9 cellular contexts compared by ENCODE assay signal in the genomic region with DNA sequence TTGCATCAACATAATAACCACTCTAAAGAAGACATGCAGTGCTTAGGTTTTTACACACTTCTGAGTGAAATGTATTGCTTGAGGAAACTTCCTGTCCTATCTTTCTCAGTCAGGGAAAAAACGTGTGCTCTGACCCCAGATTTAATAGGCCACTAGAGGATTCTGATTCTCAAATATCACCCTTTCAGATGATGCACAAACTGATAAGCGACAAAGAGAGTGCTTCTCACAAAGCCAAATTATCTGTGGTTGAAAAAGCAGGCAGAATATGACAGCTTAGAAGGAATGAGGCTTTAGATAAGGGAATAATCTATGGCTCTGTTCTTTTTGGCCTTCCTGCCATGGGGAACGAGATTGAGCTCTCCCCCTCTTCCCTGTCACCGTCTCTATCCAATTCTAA.
"Had no signal": no experiment of that assay in that cellular context is flagged by ENCODE, and none has a peak within 500 bp of the region (broad histone marks: within the 10 kb centered on the region; RNA-seq: fewer than 3 reads in every experiment).

No MANE protein-coding gene starts in this region.

- DNase-seq: GM23248, GOT3, H7, HFFc6, IMR-90, KBM-7 had no signal

- H3K4me1 ChIP-seq: HAP-1 had no signal

- H3K9me3 ChIP-seq: HAP-1 had no signal

- H3K27ac ChIP-seq: GM23248 had no signal

- H3K36me3 ChIP-seq: HAP-1 had no signal

- ATAC-seq: HCT116 had no signal

- FAIRE-seq: HTR-8/SVneo had no signal

- H3K4me3 ChIP-seq: GM23248, HAP-1 had no signal

- H2AFZ ChIP-seq: GM23248 had no signal

- H3K9ac ChIP-seq: GM23248 had no signal
